32 cellular contexts compared by ENCODE assay signal in the genomic region with DNA sequence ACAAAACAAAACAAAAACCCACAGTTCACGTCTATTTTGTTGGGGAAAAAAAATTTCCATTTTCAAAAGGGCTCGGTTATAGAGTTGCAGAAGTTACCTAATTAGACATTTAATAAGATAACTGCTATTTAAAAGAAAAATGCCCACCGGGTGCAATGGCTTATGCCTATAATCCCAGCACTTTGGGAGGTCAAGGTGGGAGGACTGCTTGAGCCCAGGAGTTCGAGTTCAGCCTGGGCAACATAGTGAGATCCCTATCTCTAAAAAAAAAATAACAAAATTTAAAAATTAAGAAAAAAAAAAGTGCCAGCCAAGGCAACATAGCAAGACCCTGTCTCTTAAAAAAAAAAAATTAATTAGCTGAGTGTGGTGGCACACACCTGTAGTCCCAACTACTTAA.
"Had no signal": no experiment of that assay in that cellular context is flagged by ENCODE, and none has a peak within 500 bp of the region (broad histone marks: within the 10 kb centered on the region; RNA-seq: fewer than 3 reads in every experiment).

No MANE protein-coding gene starts in this region.

- H3K4me3 ChIP-seq: ovary, psoas muscle, skin epidermis, smooth muscle cell, spleen, suprapubic skin, testis, tibial artery, transverse colon, upper lobe of right lung, vagina had no signal

- H3K4me3 Mint-ChIP-seq: natural killer cell treated with Interleukin-12 subunit alpha and Interleukin-12 subunit beta and Interleukin-15 and Interleukin-18, amount 100 ng/mL, for 72 hours; nephron progenitor cell; neural crest cell; stimulated activated memory B cell treated with anti-CD40 and anti-IgM and Interleukin-4, amounts not matched to agents 10 μg/mL and 1 μg/mL and 100 μg/mL, for 72 hours; stimulated activated naive CD8-positive, alpha-beta T cell treated with anti-CD3 and anti-CD28 coated beads, Interleukin-15, amount 100 ng/mL, for 72 hours; type B pancreatic cell had no signal

- H3K27me3 ChIP-seq: ovary, spleen, suprapubic skin, testis, tibial artery, transverse colon, upper lobe of right lung, vagina had no signal

- H3K27me3 Mint-ChIP-seq: naive thymus-derived CD8-positive, alpha-beta T cell; natural killer cell treated with Interleukin-12 subunit alpha and Interleukin-12 subunit beta and Interleukin-15 and Interleukin-18, amount 100 ng/mL, for 72 hours; progenitor cell of endocrine pancreas; stimulated activated memory B cell treated with anti-CD40 and anti-IgM and Interleukin-4, amounts not matched to agents 10 μg/mL and 1 μg/mL and 100 μg/mL, for 72 hours; stimulated activated naive CD8-positive, alpha-beta T cell treated with anti-CD3 and anti-CD28 coated beads, Interleukin-15, amount 100 ng/mL, for 72 hours; type B pancreatic cell had no signal

- H2AFZ ChIP-seq: parathyroid adenoma had no signal

- DNase-seq: naive thymus-derived CD8-positive, alpha-beta T cell; nephron progenitor cell; occipital lobe; ovary; posterior cingulate gyrus; psoas muscle; right cardiac atrium; spleen; stimulated activated CD4-positive, alpha-beta T cell treated with anti-CD3 and anti-CD28 coated beads, Interleukin-12 subunit alpha, Interleukin-12 subunit beta, amount 100 ng/mL, for 4 hours; stimulated activated CD4-positive, alpha-beta T cell treated with anti-CD3 and anti-CD28 coated beads, Interleukin-1b, Interleukin-23, amount 100 ng/mL, for 48 hours; stimulated activated CD4-positive, alpha-beta T cell treated with anti-CD3 and anti-CD28 coated beads, Interleukin-4, amount 100 ng/mL, for 1 hour; stimulated activated CD4-positive, alpha-beta T cell treated with anti-CD3 and anti-CD28 coated beads, Interleukin-4, amount 100 ng/mL, for 4 hours; stimulated activated CD8-positive, alpha-beta memory T cell treated with anti-CD3 and anti-CD28 coated beads, Interleukin-4, amount 100 ng/mL, for 48 hours; stimulated activated naive CD4-positive, alpha-beta T cell; stimulated activated naive CD8-positive, alpha-beta T cell treated with anti-CD3 and anti-CD28 coated beads, Interleukin-15, amount 100 ng/mL, for 72 hours; stimulated activated naive CD8-positive, alpha-beta T cell treated with anti-CD3 and anti-CD28 coated beads, Interleukin-15, Interleukin-2, amounts not matched to agents 100 U/mL and 50 U/mL, for 24 hours; substantia nigra; testis; tibial artery; transverse colon; upper lobe of right lung had no signal

- H3K27ac ChIP-seq: ovary, parathyroid adenoma, psoas muscle, suprapubic skin, testis, tibial artery, transverse colon, vagina had no signal

- H3K9me3 ChIP-seq: ovary, psoas muscle, spleen, suprapubic skin, testis, tibial artery, transverse colon, upper lobe of right lung, vagina had no signal

- H3K9ac ChIP-seq: parathyroid adenoma had no signal

- H3K36me3 ChIP-seq: ovary, suprapubic skin, tibial artery, transverse colon, upper lobe of right lung, vagina had no signal

- H3K4me2 ChIP-seq: smooth muscle cell had no signal

- H3K4me1 ChIP-seq: parathyroid adenoma, upper lobe of right lung, vagina had no signal

- H3K4me1 Mint-ChIP-seq: nephron progenitor cell had no signal

- ATAC-seq: naive thymus-derived CD8-positive, alpha-beta T cell; natural killer cell treated with Interleukin-12 subunit alpha and Interleukin-12 subunit beta and Interleukin-15 and Interleukin-18, amount 100 ng/mL, for 72 hours; psoas muscle; right cardiac atrium; sciatic nerve; stimulated activated memory B cell treated with anti-CD40 and anti-IgM and Interleukin-4, amounts not matched to agents 10 μg/mL and 1 μg/mL and 100 μg/mL, for 72 hours; stimulated activated naive CD8-positive, alpha-beta T cell treated with anti-CD3 and anti-CD28 coated beads, Interleukin-15, amount 100 ng/mL, for 72 hours; stimulated activated naive CD8-positive, alpha-beta T cell treated with anti-CD3 and anti-CD28 coated beads, Interleukin-15, Interleukin-2, amounts not matched to agents 100 U/mL and 50 U/mL, for 24 hours had no signal

- H3K9me3 Mint-ChIP-seq: naive thymus-derived CD8-positive, alpha-beta T cell; natural killer cell treated with Interleukin-12 subunit alpha and Interleukin-12 subunit beta and Interleukin-15 and Interleukin-18, amount 100 ng/mL, for 72 hours; nephron progenitor cell; neural crest cell; stimulated activated memory B cell treated with anti-CD40 and anti-IgM and Interleukin-4, amounts not matched to agents 10 μg/mL and 1 μg/mL and 100 μg/mL, for 72 hours; stimulated activated naive CD8-positive, alpha-beta T cell treated with anti-CD3 and anti-CD28 coated beads, Interleukin-15, amount 100 ng/mL, for 72 hours; type B pancreatic cell had no signal

- H3K36me3 Mint-ChIP-seq: natural killer cell treated with Interleukin-12 subunit alpha and Interleukin-12 subunit beta and Interleukin-15 and Interleukin-18, amount 100 ng/mL, for 72 hours had no signal

- H3K27ac Mint-ChIP-seq: natural killer cell treated with Interleukin-12 subunit alpha and Interleukin-12 subunit beta and Interleukin-15 and Interleukin-18, amount 100 ng/mL, for 72 hours; nephron progenitor cell; progenitor cell of endocrine pancreas; stimulated activated memory B cell treated with anti-CD40 and anti-IgM and Interleukin-4, amounts not matched to agents 10 μg/mL and 1 μg/mL and 100 μg/mL, for 72 hours; type B pancreatic cell had no signal
